ENCODE assay signal across 2 cellular contexts in the genomic region with DNA sequence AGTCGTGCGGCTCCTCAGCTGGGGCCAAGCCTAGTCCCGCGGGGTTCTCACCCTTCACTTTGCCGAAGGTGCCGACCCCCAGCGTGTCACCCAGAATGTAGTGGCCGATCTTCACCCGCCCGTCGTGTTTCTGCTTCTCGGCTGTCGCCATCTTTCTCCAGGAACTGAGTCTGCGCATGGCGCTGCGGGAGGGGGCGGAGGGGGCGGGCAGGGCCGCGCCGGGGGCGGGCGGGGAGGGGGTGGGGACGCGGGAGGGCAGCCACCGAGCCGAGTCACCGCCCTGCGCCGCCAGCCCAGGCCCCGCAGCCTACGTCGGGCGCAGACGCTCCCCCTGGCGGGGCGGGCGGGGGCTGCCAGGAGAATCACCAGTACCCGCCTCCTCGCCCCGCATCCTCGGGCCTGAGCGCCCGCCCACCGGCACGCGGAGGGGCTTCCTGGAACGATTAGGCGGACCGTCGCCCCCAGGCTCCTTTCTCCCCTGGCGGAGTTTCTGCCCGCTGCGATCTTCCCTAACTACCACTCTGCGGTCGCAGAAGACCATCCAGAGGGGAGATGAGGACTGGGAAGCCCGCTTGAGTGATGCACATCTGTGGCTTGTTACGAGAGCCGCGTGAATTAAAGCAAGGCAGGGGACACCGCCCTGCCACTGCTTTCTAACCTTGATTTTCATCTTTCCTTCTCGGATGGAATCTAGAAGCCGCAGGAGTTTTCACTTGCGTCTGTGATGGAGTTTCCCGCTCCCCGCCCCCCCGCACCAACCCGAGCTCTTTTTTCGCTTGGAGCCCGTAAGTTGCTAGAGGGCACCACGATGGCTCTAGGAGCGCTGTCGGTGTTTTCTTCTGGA.
TF ChIP-seq lines count a peak whose summit lies in the region.

A gene (minus strand): TSS at position 363 of the 844 bp plus-strand sequence. CDS start 185 bp downstream, at position 178.

TF ChIP-seq in IMR-90, 13 proteins besides CTCF, POLR2A, EP300 and RAD21:
- TF ChIP-seq MAZ (IDR thresholded peaks at IDR 0.05; ENCODE audit: borderline replicate concordance, low read depth, low read length) (peak; percentile 70; the same call in 1 of the 2 replicates), RCOR1 (IDR thresholded peaks at IDR 0.05; ENCODE audit: insufficient replicate concordance, low read length) (no peak), CEBPB (IDR thresholded peaks at IDR 0.05; ENCODE audit: low read depth, low read length) (no peak), BHLHE40 (IDR thresholded peaks at IDR 0.05; ENCODE audit: low read depth, low read length) (peak; percentile 18; the same call in 1 of the 2 replicates), MXI1 (IDR thresholded peaks at IDR 0.05; ENCODE audit: borderline replicate concordance, low read depth, low read length) (peak; percentile 53; the same call in 1 of the 2 replicates), CHD1 (IDR thresholded peaks at IDR 0.05; ENCODE audit: low read depth, low read length) (no peak), MAFK (IDR thresholded peaks at IDR 0.05; ENCODE audit: low read depth, low read length) (no peak), NFE2L2 (IDR thresholded peaks at IDR 0.05; ENCODE audit: low read depth, low read length) (no peak; the same call in 1 of the 2 replicates), RFX5 (IDR thresholded peaks at IDR 0.05; ENCODE audit: low read depth, low read length) (no peak), FOS (IDR thresholded peaks at IDR 0.05; ENCODE audit: low read depth, low read length) (no peak), SMC3 (IDR thresholded peaks at IDR 0.05; ENCODE audit: low read depth, low read length) (peak; percentile 28)
- TF ChIP-seq, protein P1, sequence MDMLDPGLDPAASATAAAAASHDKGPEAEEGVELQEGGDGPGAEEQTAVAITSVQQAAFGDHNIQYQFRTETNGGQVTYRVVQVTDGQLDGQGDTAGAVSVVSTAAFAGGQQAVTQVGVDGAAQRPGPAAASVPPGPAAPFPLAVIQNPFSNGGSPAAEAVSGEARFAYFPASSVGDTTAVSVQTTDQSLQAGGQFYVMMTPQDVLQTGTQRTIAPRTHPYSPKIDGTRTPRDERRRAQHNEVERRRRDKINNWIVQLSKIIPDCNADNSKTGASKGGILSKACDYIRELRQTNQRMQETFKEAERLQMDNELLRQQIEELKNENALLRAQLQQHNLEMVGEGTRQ (IDR thresholded peaks at IDR 0.05; ENCODE audit: low read depth, low read length): no peak
- TF ChIP-seq, protein P2, sequence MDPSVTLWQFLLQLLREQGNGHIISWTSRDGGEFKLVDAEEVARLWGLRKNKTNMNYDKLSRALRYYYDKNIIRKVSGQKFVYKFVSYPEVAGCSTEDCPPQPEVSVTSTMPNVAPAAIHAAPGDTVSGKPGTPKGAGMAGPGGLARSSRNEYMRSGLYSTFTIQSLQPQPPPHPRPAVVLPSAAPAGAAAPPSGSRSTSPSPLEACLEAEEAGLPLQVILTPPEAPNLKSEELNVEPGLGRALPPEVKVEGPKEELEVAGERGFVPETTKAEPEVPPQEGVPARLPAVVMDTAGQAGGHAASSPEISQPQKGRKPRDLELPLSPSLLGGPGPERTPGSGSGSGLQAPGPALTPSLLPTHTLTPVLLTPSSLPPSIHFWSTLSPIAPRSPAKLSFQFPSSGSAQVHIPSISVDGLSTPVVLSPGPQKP (IDR thresholded peaks at IDR 0.05; ENCODE audit: borderline replicate concordance, low read depth, low read length): no peak

TF ChIP-seq in endothelial cell of umbilical vein, 7 proteins besides CTCF, POLR2A, EP300 and RAD21:
- TF ChIP-seq FOS (IDR thresholded peaks at IDR 0.05; ENCODE audit: borderline replicate concordance, insufficient read depth, low read length) (no peak), JUN (IDR thresholded peaks at IDR 0.05; ENCODE audit: borderline replicate concordance, insufficient read depth, insufficient read length, low read depth) (no peak), POLR2AphosphoS5 (IDR thresholded peaks at IDR 0.05; ENCODE audit: insufficient read depth, low read depth, low read length) (peak; percentile 65)
